Comparison of ENCODE assay signal across 9 cellular contexts in genomic region chr22:37187891-37188761, GRCh38. TPM values are rescaled to one million over a fixed set of nuclear protein-coding genes. Genes with fewer than 3 reads are reported as not detected.
DNase-seq lines count a peak whose midpoint lies in the region; ATAC-seq and TF ChIP-seq lines count a peak whose summit lies in the region.
"Had no signal": no experiment of that assay in that cellular context is flagged by ENCODE, and none has a peak within 500 bp of the region (broad histone marks: within the 10 kb centered on the region; RNA-seq: fewer than 3 reads in every experiment).

Gene C1QTNF6, minus strand, starts transcription at chr22:37188247. Its CDS starts 34 bp downstream, at chr22:37188213.

- 23% methylated on average over 12 of the region's 17 CpGs for whole genome bisulfite sequencing in SK-N-SH (ENCODE audit: low lambda C conversion rate)

- H3K36me3 ChIP-seq in SK-N-SH (replicated peaks in 1 of 2; ENCODE audit: control insufficient read depth in 1 of 2, insufficient read depth in 2 of 2, low read length in 1 of 2): peaks cover 0 to 14% of the 10 kb centered on the region in 2 experiments

- peak within 1 kb of the TSS; percentile 87 for H3K27ac Mint-ChIP-seq in osteocyte (ENCODE audit: unreplicated experiment)

- CTCF ChIA-PET in SK-N-SH (lab: Yijun Ruan, JAX): interaction anchor here (0.9 to 19.4 kb wide), 4 partner anchors 11 to 111 kb away, joined by 3 to 190 read pairs (median 5); no protein-coding TSS in a partner anchor

- peak within 1 kb of the TSS; percentile 91 for H3K4me2 ChIP-seq in SK-N-SH

- DNase-seq in DMS153 treated with DMSO at 0.1 percent for 48 hours (lab: John Stamatoyannopoulos, UW; ENCODE audit: unreplicated experiment): peak; percentile 27
- peak; percentile 77 for DNase-seq in SK-N-SH
- peak; percentile 69 for DNase-seq in fibroblast of villous mesenchyme (ENCODE audit: low read depth)
- DNase-seq in osteocyte (ENCODE audit: extremely low spot score, unreplicated experiment): no peak
- no peak for DNase-seq in SIG-M5 (lab: John Stamatoyannopoulos, UW)
- DNase-seq in GM20000 (ENCODE audit: low spot score): no peak

- TF ChIP-seq CTCF in SK-N-SH (IDR thresholded peaks at IDR 0.05): no peak
- TF ChIP-seq CTCF in fibroblast of villous mesenchyme (IDR thresholded peaks at IDR 0.05; ENCODE audit: insufficient read depth, low read depth, low read length): no peak
- TF ChIP-seq CTCF in osteocyte (IDR thresholded peaks at IDR 0.05): no peak
- no peak for TF ChIP-seq CTCF in GM20000 (IDR thresholded peaks at IDR 0.05; ENCODE audit: extremely low read depth, missing control alignments)

- no peaks in the 10 kb centered on the region for H3K9me2 ChIP-seq in SK-N-SH

- H3K4me3 ChIP-seq in SK-N-SH (ENCODE audit: low read depth in 2 of 2, low read length in 1 of 2) (peak within 1 kb of the TSS; percentile 55 to 74), fibroblast of villous mesenchyme (ENCODE audit: low read depth, low read length) (peak within 1 kb of the TSS; percentile 72)

- no peaks in the 10 kb centered on the region for H3K9me3 Mint-ChIP-seq in osteocyte (ENCODE audit: unreplicated experiment)

- H3K4me1 ChIP-seq in SK-N-SH (ENCODE audit: control insufficient read depth in 1 of 2, insufficient read depth in 2 of 2, low read depth in 1 of 2, low read length in 1 of 2): peaks cover 33 to 38% of the 10 kb centered on the region in 2 experiments

- peak within 1 kb of the TSS; percentile 77 for H3K4me3 Mint-ChIP-seq in osteocyte (ENCODE audit: unreplicated experiment)

- peaks cover 34% of the 10 kb centered on the region for H3K4me1 Mint-ChIP-seq in osteocyte (ENCODE audit: unreplicated experiment)

- peak within 1 kb of the TSS; percentile 75 for H3K9ac ChIP-seq in SK-N-SH

- H3K27me3 ChIP-seq in SK-N-SH (ENCODE audit: insufficient read depth): no peaks in the 10 kb centered on the region

- peak within 1 kb of the TSS; percentile 80; the same call in 1 of the 2 replicates for H2AFZ ChIP-seq in SK-N-SH (ENCODE audit: low read depth)

- POLR2A ChIA-PET in SK-N-SH (lab: Yijun Ruan, JAX): interaction anchor here (0.9 to 1.6 kb wide), 3 partner anchors 9 to 13 kb away, joined by 3 to 4 read pairs (median 4); no protein-coding TSS in a partner anchor

- ATAC-seq in HG02610 (IDR thresholded peaks at IDR 0.05; ENCODE audit: unreplicated experiment): no peak
- no peak for ATAC-seq in GM21529 (IDR thresholded peaks at IDR 0.05; ENCODE audit: unreplicated experiment)

- H3K9me3 ChIP-seq in SK-N-SH: no peaks in the 10 kb centered on the region

- TF ChIP-seq RAD21 in SK-N-SH (IDR thresholded peaks at IDR 0.05; ENCODE audit: low read length): no peak

- H3F3A ChIP-seq in SK-N-SH (replicated peaks; ENCODE audit: insufficient read depth): peaks cover 39% of the 10 kb centered on the region

- no peaks in the 10 kb centered on the region for H3K27me3 Mint-ChIP-seq in osteocyte (ENCODE audit: unreplicated experiment)

- peaks cover 7% of the 10 kb centered on the region for H3K36me3 Mint-ChIP-seq in osteocyte (ENCODE audit: unreplicated experiment)

- H3K27ac ChIP-seq in SK-N-SH (ENCODE audit: low read depth in 2 of 2, low read length in 1 of 2): peak within 1 kb of the TSS; percentile 90 to 91
- H3K27ac ChIP-seq: HL-60 had no signal

- no peaks in the 10 kb centered on the region for H4K20me1 ChIP-seq in SK-N-SH (ENCODE audit: insufficient read depth)

- H3K79me2 ChIP-seq in SK-N-SH (ENCODE audit: insufficient read depth): peaks cover 11% of the 10 kb centered on the region

- no peak; a peak in 1 of 4 replicates for TF ChIP-seq EP300 in SK-N-SH (IDR thresholded peaks at IDR 0.05; ENCODE audit: borderline replicate concordance in 1 of 2, low read depth in 1 of 2, low read length in 1 of 2)

TF ChIP-seq in SK-N-SH, 30 proteins besides CTCF, POLR2A, EP300 and RAD21 (continues in another document):
- no peak for TF ChIP-seq USF1 (IDR thresholded peaks at IDR 0.05; ENCODE audit: borderline replicate concordance, low read depth)
- TF ChIP-seq RXRA (IDR thresholded peaks at IDR 0.05; ENCODE audit: borderline replicate concordance, low read depth): no peak
- TF ChIP-seq NFIC (IDR thresholded peaks at IDR 0.05; ENCODE audit: borderline replicate concordance): no peak
- no peak for TF ChIP-seq GATA2 (CRISPR knock-in tag; IDR thresholded peaks at IDR 0.05)
- TF ChIP-seq MEF2A (IDR thresholded peaks at IDR 0.05; ENCODE audit: borderline replicate concordance, low read depth): no peak
- TF ChIP-seq MXI1 (IDR thresholded peaks at IDR 0.05; ENCODE audit: low read depth, low read length): no peak
- no peak; the same call in 1 of the 2 replicates for TF ChIP-seq FOSL2 (IDR thresholded peaks at IDR 0.05; ENCODE audit: borderline replicate concordance, low read depth)
- no peak for TF ChIP-seq PBX3 (IDR thresholded peaks at IDR 0.05)
- peak; percentile 19 for TF ChIP-seq CHD2 (IDR thresholded peaks at IDR 0.05; ENCODE audit: low read length, partially characterized antibody)
- no peak for TF ChIP-seq FOXM1 (IDR thresholded peaks at IDR 0.05; ENCODE audit: low read depth)
- TF ChIP-seq FOXJ3 (CRISPR knock-in tag; IDR thresholded peaks at IDR 0.05): no peak
- no peak for TF ChIP-seq ZBTB33 (IDR thresholded peaks at IDR 0.05; ENCODE audit: borderline replicate concordance, low read depth)
- TF ChIP-seq ELF1 (IDR thresholded peaks at IDR 0.05): no peak; the same call in 1 of the 2 replicates
- no peak; the same call in 1 of the 2 replicates for TF ChIP-seq TCF12 (IDR thresholded peaks at IDR 0.05)
- no peak for TF ChIP-seq IRF3 (IDR thresholded peaks at IDR 0.05; ENCODE audit: low read depth, low read length)
- peak; percentile 29; the same call in 1 of the 2 replicates for TF ChIP-seq TAF1 (IDR thresholded peaks at IDR 0.05; ENCODE audit: borderline replicate concordance, low read depth, low read length)
- TF ChIP-seq POLR2AphosphoS5 (IDR thresholded peaks at IDR 0.05; ENCODE audit: low read depth, low read length): peak; percentile 86
- TF ChIP-seq TEAD4 (IDR thresholded peaks at IDR 0.05; ENCODE audit: borderline replicate concordance, insufficient read depth): no peak

RNA-seq across cellular contexts. Expression of gene C1QTNF6, which starts in this region (rescaled TPM):
- 47.4 and 47.7 TPM in 2 replicates for polyA plus RNA-seq in SK-N-SH (2012; rRNA removed)
- polyA plus RNA-seq in SK-N-SH (2012; cell fraction: cytosol; rRNA removed): 20.7 and 30.3 TPM in 2 replicates
- 103 and 122 TPM in 2 replicates for polyA plus RNA-seq in SK-N-SH (2012; cell fraction: nucleus; rRNA removed)
- 9.5 and 10.6 TPM in 2 replicates for total RNA-seq in fibroblast of villous mesenchyme
- 36.4 and 36.5 TPM in 2 replicates for total RNA-seq in osteocyte

Comparison
In these comparisons a context has a peak if more than half of its experiments do, and no peak if none do; other contexts are left out.
1. DNase-seq: peak in DMS153 treated with DMSO at 0.1 percent for 48 hours (single experiment), SK-N-SH (single experiment) and fibroblast of villous mesenchyme (single experiment); none in osteocyte (single experiment), SIG-M5 (single experiment) and GM20000 (single experiment).